In genomic region chr2:241773511-241774418, GRCh38 we compare ENCODE assay signal across 14 cellular contexts. TPM values are rescaled to one million over a fixed set of nuclear protein-coding genes. Genes with fewer than 3 reads are reported as not detected.
DNase-seq lines count a peak whose midpoint lies in the region; ATAC-seq and TF ChIP-seq lines count a peak whose summit lies in the region.
"Had no signal": no experiment of that assay in that cellular context is flagged by ENCODE, and none has a peak within 500 bp of the region (broad histone marks: within the 10 kb centered on the region; RNA-seq: fewer than 3 reads in every experiment).

No MANE protein-coding gene starts in this region.

- peak; percentile 19 for DNase-seq in 8988T
- peak; percentile 28 for DNase-seq in GM13976 (ENCODE audit: low spot score)
- DNase-seq in NT2/D1 (ENCODE audit: low read depth, low spot score), result no peak
- peak; percentile 87 to 92 for DNase-seq in left colon
- no peak for DNase-seq in midbrain (lab: John Stamatoyannopoulos, UW)
- DNase-seq in prostate gland (ENCODE audit: low spot score), result no peak
- DNase-seq in HT-29 (ENCODE audit: low spot score), result no peak
- no peak for DNase-seq in activated CD4-positive, alpha-beta T cell treated with anti-CD3 and anti-CD28 coated beads, Interleukin-2, amount 10 ng/mL, durations not matched to agents 24 days and 14 days
- DNase-seq: stimulated activated CD4-positive, alpha-beta T cell treated with anti-CD3 and anti-CD28 coated beads, Interleukin-2, amount 100 ng/mL, for 48 hours had no signal

- intact Hi-C loops in left colon (cut with DNase I, micrococcal nuclease), result no loop called here
- intact Hi-C loops in prostate gland (cut with DNase I), result no loop called here
- intact Hi-C loops in activated CD4-positive, alpha-beta T cell treated with anti-CD3 and anti-CD28 coated beads, Interleukin-2, amount 10 ng/mL, durations not matched to agents 24 days and 14 days (cut with micrococcal nuclease), result no loop called here

- H3K4me3 ChIP-seq in NT2/D1 (ENCODE audit: insufficient read length, low read depth) (no peak overlapping the region), prostate gland (no peak overlapping the region)
- H3K4me3 ChIP-seq: HAP-1 had no signal

- TF ChIP-seq CTCF in GM13976 (IDR thresholded peaks at IDR 0.05; ENCODE audit: borderline replicate concordance, control extremely low read depth, extremely low read depth, insufficient read depth, missing control alignments), result no peak
- TF ChIP-seq CTCF in prostate gland (IDR thresholded peaks at IDR 0.05), result no peak

- in situ Hi-C loops in GM13976 (cut with MboI; ENCODE audit: low sequenced_read_pairs, unreplicated experiment), result no loop called here

- H3K4me1 ChIP-seq in NT2/D1 (ENCODE audit: insufficient read depth, insufficient read length) (peaks cover 52% of the 10 kb centered on the region), prostate gland (replicated peaks) (peaks cover 3% of the 10 kb centered on the region)

- TF ChIP-seq POLR2A in prostate gland (IDR thresholded peaks at IDR 0.05), result no peak

- no peaks in the 10 kb centered on the region for H3K27me3 Mint-ChIP-seq in activated CD4-positive, alpha-beta T cell treated with anti-CD3 and anti-CD28 coated beads, Interleukin-2, amount 10 ng/mL, durations not matched to agents 24 days and 14 days

- H3K9me3 Mint-ChIP-seq in activated CD4-positive, alpha-beta T cell treated with anti-CD3 and anti-CD28 coated beads, Interleukin-2, amount 10 ng/mL, durations not matched to agents 24 days and 14 days, result no peaks in the 10 kb centered on the region

- H3K27me3 ChIP-seq in NT2/D1 (ENCODE audit: insufficient read depth, insufficient read length) (no peaks in the 10 kb centered on the region), prostate gland (replicated peaks; ENCODE audit: insufficient read depth) (no peaks in the 10 kb centered on the region)

- H3K4me3 Mint-ChIP-seq in activated CD4-positive, alpha-beta T cell treated with anti-CD3 and anti-CD28 coated beads, Interleukin-2, amount 10 ng/mL, durations not matched to agents 24 days and 14 days, result no peak overlapping the region
- H3K4me3 Mint-ChIP-seq: B cell had no signal

- no peaks in the 10 kb centered on the region for H3K9me3 ChIP-seq in NT2/D1 (ENCODE audit: insufficient read depth, low read length)
- no peaks in the 10 kb centered on the region for H3K9me3 ChIP-seq in prostate gland
- H3K9me3 ChIP-seq: HAP-1 had no signal

- peak; percentile 62 for ATAC-seq in left colon

- peaks cover 10% of the 10 kb centered on the region for H3K4me1 Mint-ChIP-seq in activated CD4-positive, alpha-beta T cell treated with anti-CD3 and anti-CD28 coated beads, Interleukin-2, amount 10 ng/mL, durations not matched to agents 24 days and 14 days

- peak overlapping the region; percentile 32 for H3K9ac ChIP-seq in NT2/D1 (ENCODE audit: insufficient read length, low read depth)

- no peaks in the 10 kb centered on the region for H3K36me3 ChIP-seq in NT2/D1 (ENCODE audit: insufficient read depth, insufficient read length, low read length)
- H3K36me3 ChIP-seq in prostate gland, result no peaks in the 10 kb centered on the region
- H3K36me3 ChIP-seq: HAP-1 had no signal

- 61% methylated on average over 22 of the region's 29 CpGs for WGBS in prostate gland

- no peak overlapping the region for H3K27ac ChIP-seq in prostate gland

- no peaks in the 10 kb centered on the region for H3K36me3 Mint-ChIP-seq in activated CD4-positive, alpha-beta T cell treated with anti-CD3 and anti-CD28 coated beads, Interleukin-2, amount 10 ng/mL, durations not matched to agents 24 days and 14 days (ENCODE audit: low read depth)

- no peak overlapping the region for H3K27ac Mint-ChIP-seq in activated CD4-positive, alpha-beta T cell treated with anti-CD3 and anti-CD28 coated beads, Interleukin-2, amount 10 ng/mL, durations not matched to agents 24 days and 14 days
- H3K27ac Mint-ChIP-seq: B cell had no signal

RNA-seq across cellular contexts. Expression of gene GAL3ST2, which starts 2.9 kb away (rescaled TPM):
- total RNA-seq in left colon (10 to 100 TPM; 50.8 to 69.8 TPM), prostate gland (1 to 10 TPM in 1 of 2 donors, not detected in 1; 2.4 TPM)
- not detected in 2 replicates for total RNA-seq in HT-29 (2014; rRNA removed; shearing (Covaris generic))
- 0.52 and 1.2 TPM in 2 replicates for total RNA-seq in activated CD4-positive, alpha-beta T cell treated with anti-CD3 and anti-CD28 coated beads, Interleukin-2, amount 10 ng/mL, durations not matched to agents 24 days and 14 days
- total RNA-seq: B cell, bronchial epithelial cell, MCF 10A had no signal

RNA-seq across cellular contexts. Expression of gene NEU4, which starts 35.2 kb away (rescaled TPM):
- total RNA-seq in left colon (100 to 1,000 TPM in 1 of 2 donors, 10 to 100 TPM in 1; 32.3 to 124 TPM), prostate gland (under 1 TPM in 1 of 2 donors, not detected in 1; 0.62 TPM)
- total RNA-seq in HT-29 (2014; rRNA removed; shearing (Covaris generic)), result 0.31 and 1.1 TPM in 2 replicates
- 1.0 and 1.2 TPM in 2 replicates for total RNA-seq in activated CD4-positive, alpha-beta T cell treated with anti-CD3 and anti-CD28 coated beads, Interleukin-2, amount 10 ng/mL, durations not matched to agents 24 days and 14 days
- total RNA-seq: B cell, bronchial epithelial cell, fibroblast of lung, MCF 10A had no signal

RNA-seq across cellular contexts. Expression of gene D2HGDH, which starts 39.3 kb away (rescaled TPM):
- total RNA-seq in left colon, result 10 to 100 TPM; 72.8 to 75.3 TPM
- total RNA-seq in prostate gland, result 10 to 100 TPM; 38.7 to 55.3 TPM
- 50.3 and 53.7 TPM in 2 replicates for total RNA-seq in HT-29 (2014; rRNA removed; shearing (Covaris generic))
- total RNA-seq in activated CD4-positive, alpha-beta T cell treated with anti-CD3 and anti-CD28 coated beads, Interleukin-2, amount 10 ng/mL, durations not matched to agents 24 days and 14 days, result 34.2 and 40.4 TPM in 2 replicates

Comparison
In these comparisons a context has a peak if more than half of its experiments do, and no peak if none do; other contexts are left out.
1. DNase-seq: peak in 8988T (single experiment), GM13976 (single experiment) and left colon (2 of 2); none in NT2/D1 (single experiment), midbrain (single experiment), prostate gland (single experiment), HT-29 (single experiment) and activated CD4-positive, alpha-beta T cell treated with anti-CD3 and anti-CD28 coated beads, Interleukin-2, amount 10 ng/mL, durations not matched to agents 24 days and 14 days (single experiment).
2. RNA of gene GAL3ST2, which starts 2.9 kb away (total RNA-seq): 50.8 to 69.8 TPM in left colon; 2.4 TPM in prostate gland, 0.52 to 1.2 TPM in activated CD4-positive, alpha-beta T cell treated with anti-CD3 and anti-CD28 coated beads, Interleukin-2, amount 10 ng/mL, durations not matched to agents 24 days and 14 days and not detected in HT-29; every median in the first group is over 10 times any median in the second.
3. RNA of gene NEU4, which starts 35.2 kb away (total RNA-seq): 32.3 to 124 TPM in left colon; 1.0 to 1.2 TPM in activated CD4-positive, alpha-beta T cell treated with anti-CD3 and anti-CD28 coated beads, Interleukin-2, amount 10 ng/mL, durations not matched to agents 24 days and 14 days, 0.62 TPM in prostate gland and 0.31 to 1.1 TPM in HT-29; every median in the first group is over 10 times any median in the second.